In the genomic region with DNA sequence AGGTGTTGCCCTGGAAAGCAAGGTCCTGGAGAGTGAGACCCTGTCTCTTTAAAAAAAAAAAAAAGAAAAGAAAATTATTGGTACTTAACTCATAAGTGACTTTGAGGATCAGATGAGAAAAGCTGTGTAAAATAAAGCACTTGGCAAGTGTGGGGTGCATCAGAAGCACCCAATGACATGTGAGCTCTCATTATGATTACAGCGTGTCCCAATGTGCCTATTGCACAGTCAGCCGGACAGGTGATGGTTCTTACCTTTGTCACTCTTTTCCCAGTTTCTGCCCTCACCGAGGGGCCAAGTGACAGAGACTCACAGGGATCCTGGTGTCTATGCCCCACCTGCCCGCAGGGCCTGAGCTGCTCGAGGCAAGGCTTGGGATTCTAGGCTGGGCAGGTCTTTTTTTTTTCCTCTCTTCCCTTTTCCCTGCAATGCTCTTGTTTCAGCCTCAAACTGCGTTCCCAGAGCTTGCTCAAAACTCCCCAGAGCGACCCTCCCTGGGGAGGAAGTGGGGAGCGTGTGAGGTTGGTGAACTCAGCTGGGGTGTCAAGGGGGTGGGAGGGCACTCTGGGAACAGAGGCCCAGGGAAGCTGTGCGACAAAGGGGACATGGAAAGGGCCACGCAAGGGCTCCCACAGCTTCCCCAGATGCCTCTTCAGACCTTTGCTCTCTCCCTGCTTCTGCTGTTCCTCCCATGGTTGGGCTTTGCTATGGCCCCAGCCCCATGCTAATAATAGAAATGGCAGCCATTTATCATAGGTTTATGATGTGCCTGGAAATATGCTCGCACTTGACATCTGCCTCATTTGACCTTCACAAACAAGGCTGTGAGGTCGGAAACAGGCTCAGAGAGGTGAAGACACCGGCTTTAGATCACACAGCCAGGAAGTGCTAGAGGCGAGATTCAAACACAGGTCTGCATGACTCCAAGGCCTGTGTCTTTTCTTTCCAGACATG, we compare ENCODE assay signal across 1 cellular context.
TF ChIP-seq lines count a peak whose summit lies in the region.

No MANE protein-coding gene starts in this region.

TF ChIP-seq in liver, 16 proteins besides CTCF, POLR2A, EP300 and RAD21:
- TF ChIP-seq FOXA2 (IDR thresholded peaks at IDR 0.05) = no peak
- peak; percentile 24 to 34 for TF ChIP-seq RXRA (IDR thresholded peaks at IDR 0.05)
- TF ChIP-seq HNF4A (conservative IDR thresholded peaks at IDR 0.05) = no peak
- no peak for TF ChIP-seq FOXA1 (IDR thresholded peaks at IDR 0.05)
- TF ChIP-seq HNF4G (IDR thresholded peaks at IDR 0.05) = no peak
- TF ChIP-seq, protein P1, sequence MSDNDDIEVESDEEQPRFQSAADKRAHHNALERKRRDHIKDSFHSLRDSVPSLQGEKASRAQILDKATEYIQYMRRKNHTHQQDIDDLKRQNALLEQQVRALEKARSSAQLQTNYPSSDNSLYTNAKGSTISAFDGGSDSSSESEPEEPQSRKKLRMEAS (IDR thresholded peaks at IDR 0.05) = no peak
- peak; percentile 83 for TF ChIP-seq NR2F2 (IDR thresholded peaks at IDR 0.05)
TF ChIP-seq in liver: peak in this region for 2.
